In genomic region chr7:134778941-134779740, GRCh38 we compare ENCODE assay signal across 8 cellular contexts. TPM values are rescaled to one million over a fixed set of nuclear protein-coding genes. Genes with fewer than 3 reads are reported as not detected.
DNase-seq lines count a peak whose midpoint lies in the region; ATAC-seq, FAIRE-seq and TF ChIP-seq lines count a peak whose summit lies in the region.

TSS of gene CALD1 (plus strand) at chr7:134779634. CDS start at chr7:134867734, 88,100 bp downstream.

- peak; percentile 99 for DNase-seq in AG04449 (ENCODE audit: low read depth, low spot score)
- peak; percentile 81 for DNase-seq in NCI-H2227 treated with DMSO at 0.1 percent for 48 hours (lab: John Stamatoyannopoulos, UW)
- peak; percentile 78 for DNase-seq in HepG2 (ENCODE audit: low spot score)
- DNase-seq in stimulated activated CD4-positive, alpha-beta T cell treated with anti-CD3 and anti-CD28 coated beads, Interleukin-2, amount 100 ng/mL, for 24 hours: no peak

- H2AFZ ChIP-seq in HepG2 (ENCODE audit: low read length): no peak within 1 kb of the TSS

- no peaks in the 10 kb centered on the region for H4K20me1 ChIP-seq in HepG2 (ENCODE audit: insufficient read depth, low read length)

- ATAC-seq in HepG2: peak; percentile 99
- no peak for ATAC-seq in HG03280 (IDR thresholded peaks at IDR 0.05; ENCODE audit: unreplicated experiment)
- no peak for ATAC-seq in HG03565 (IDR thresholded peaks at IDR 0.05; ENCODE audit: unreplicated experiment)

- TF ChIP-seq POLR2A in HepG2 (IDR thresholded peaks at IDR 0.05; ENCODE audit: insufficient read depth in 1 of 2, low read depth in 2 of 2, low read length in 2 of 2): no peak

- POLR2A ChIA-PET in AG04449 (lab: Yijun Ruan, JAX) (interaction anchor here (0.7 to 2.7 kb wide), 14 partner anchors 11 to 89 kb away, joined by 3 to 28 read pairs (median 5); no protein-coding TSS in a partner anchor), HepG2 (lab: Yijun Ruan, JAX) (no interaction called here)

- no TSS peak for BruUV-seq in HepG2 (replicated peaks; lab: Mats Ljungman, UMichigan)

- H3K36me3 ChIP-seq in ectodermal cell (ENCODE audit: control insufficient read depth, insufficient read depth, low read length): no peaks in the 10 kb centered on the region
- no peaks in the 10 kb centered on the region for H3K36me3 ChIP-seq in HepG2 (replicated peaks in 1 of 2; ENCODE audit: control insufficient read depth in 1 of 2, insufficient read depth in 2 of 2, low read length in 2 of 2)

- no peak for TF ChIP-seq RAD21 in HepG2 (CRISPR knock-in tag; IDR thresholded peaks at IDR 0.05)

- CTCF ChIA-PET in AG04449 (lab: Yijun Ruan, JAX) (interaction anchor here (0.6 to 2.7 kb wide), 3 partner anchors 14 to 89 kb away, joined by 3 to 12 read pairs (median 6); no protein-coding TSS in a partner anchor), HepG2 (lab: Yijun Ruan, JAX; ENCODE audit: low intra/inter-chr PET ratio, low total read pairs) (no interaction called here)

- H3K27ac ChIP-seq in ectodermal cell (ENCODE audit: insufficient read depth, low read depth, low read length, poor library complexity, severe bottlenecking): peak within 1 kb of the TSS; percentile 56
- H3K27ac ChIP-seq in HepG2 (ENCODE audit: extremely low read length, insufficient read depth, low read length): no peak within 1 kb of the TSS
- peak within 1 kb of the TSS; percentile 57 for H3K27ac ChIP-seq in temporal lobe (ENCODE audit: low read depth, low read length)

- peaks cover 14% of the 10 kb centered on the region for H3K4me1 ChIP-seq in ectodermal cell (ENCODE audit: control insufficient read depth, insufficient read depth, low read length)
- H3K4me1 ChIP-seq in HepG2 (ENCODE audit: insufficient read depth, low read length): peaks cover 15% of the 10 kb centered on the region

- peak within 1 kb of the TSS; percentile 66 for H3K4me2 ChIP-seq in HepG2 (ENCODE audit: low read depth, low read length)

- TF ChIP-seq CTCF in AG04449 (IDR thresholded peaks at IDR 0.05; ENCODE audit: insufficient read depth, low read length, missing control alignments) (no peak), HepG2 (CRISPR knock-in tag; IDR thresholded peaks at IDR 0.05) (no peak)

- H3K9ac ChIP-seq in HepG2 (ENCODE audit: insufficient read depth, low read depth, low read length): no peak within 1 kb of the TSS

- no peaks in the 10 kb centered on the region for H3K27me3 ChIP-seq in ectodermal cell (ENCODE audit: control insufficient read depth, insufficient read depth, low read length, poor library complexity, severe bottlenecking)
- H3K27me3 ChIP-seq in HepG2 (ENCODE audit: control insufficient read depth in 1 of 2, insufficient read depth in 2 of 2, low read length in 2 of 2): no peaks in the 10 kb centered on the region

- in situ Hi-C loops in HepG2 (cut with HindIII; ENCODE audit: extremely low pct_ligation_motif_present, low pct_unique_long_range_greater_than_20kb): no loop called here

- FAIRE-seq in HepG2 (lab: Jason Lieb, UNC): peak; percentile 56

- intact Hi-C loops in HepG2 (cut with micrococcal nuclease; ENCODE audit: unreplicated experiment): no loop called here

- no peaks in the 10 kb centered on the region for H3K79me2 ChIP-seq in HepG2 (ENCODE audit: insufficient read depth, low read length)

- WGBS in ectodermal cell, 2 experiments: 14 to 19% methylated on average over 15 of the region's 15 CpGs
- WGBS in HepG2 (ENCODE audit: low lambda C conversion rate): 12% methylated on average over 14 of the region's 15 CpGs

- no peak for TF ChIP-seq EP300 in HepG2 (IDR thresholded peaks at IDR 0.05; ENCODE audit: low read depth in 2 of 2, low read length in 2 of 2)
- no peak for TF ChIP-seq EP300 in HepG2 (CRISPR knock-in tag; IDR thresholded peaks at IDR 0.05; ENCODE audit: borderline replicate concordance)

- H3K9me3 ChIP-seq in ectodermal cell (ENCODE audit: control insufficient read depth, low read length) (no peaks in the 10 kb centered on the region), HepG2 (ENCODE audit: low read length) (no peaks in the 10 kb centered on the region)

- H3K4me3 ChIP-seq in AG04449 (ENCODE audit: low read depth, low read length) (peak within 1 kb of the TSS; percentile 83), ectodermal cell (ENCODE audit: insufficient read depth, low read depth, low read length) (peak within 1 kb of the TSS; percentile 53), HepG2 (replicated peaks in 1 of 3; ENCODE audit: insufficient read depth in 1 of 3, low read depth in 2 of 3, low read length in 3 of 3) (peak within 1 kb of the TSS; percentile 11 to 37 (median 27); a peak in 5 of 6 replicates)

TF ChIP-seq in HepG2, 621 proteins besides CTCF, POLR2A, EP300 and RAD21:
- peak; percentile 85 for TF ChIP-seq TEAD3 (CRISPR knock-in tag; optimal IDR thresholded peaks at IDR 0.05; ENCODE audit: borderline replicate concordance)
- no peak for TF ChIP-seq ZNF530 (CRISPR knock-in tag; IDR thresholded peaks at IDR 0.05; ENCODE audit: low read depth)
- TF ChIP-seq SOX5 (CRISPR knock-in tag; IDR thresholded peaks at IDR 0.05; ENCODE audit: borderline replicate concordance): peak; percentile 28; the same call in 1 of the 2 replicates
- no peak for TF ChIP-seq AGO2 (optimal IDR thresholded peaks at IDR 0.05; ENCODE audit: low read depth, low read length)
- no peak for TF ChIP-seq CHD4 (IDR thresholded peaks at IDR 0.05; ENCODE audit: borderline replicate concordance, low read length)
- no peak for TF ChIP-seq ZNF781 (CRISPR knock-in tag; IDR thresholded peaks at IDR 0.05; ENCODE audit: borderline replicate concordance, not compliant biosample characterization)
- no peak for TF ChIP-seq FOXA1 (IDR thresholded peaks at IDR 0.05)
- TF ChIP-seq FOXA1 (CRISPR knock-in tag; IDR thresholded peaks at IDR 0.05): peak; percentile 50; the same call in 1 of the 2 replicates
- no peak for TF ChIP-seq ZNF556 (CRISPR knock-in tag; IDR thresholded peaks at IDR 0.05; ENCODE audit: borderline replicate concordance)
- TF ChIP-seq, protein P1, sequence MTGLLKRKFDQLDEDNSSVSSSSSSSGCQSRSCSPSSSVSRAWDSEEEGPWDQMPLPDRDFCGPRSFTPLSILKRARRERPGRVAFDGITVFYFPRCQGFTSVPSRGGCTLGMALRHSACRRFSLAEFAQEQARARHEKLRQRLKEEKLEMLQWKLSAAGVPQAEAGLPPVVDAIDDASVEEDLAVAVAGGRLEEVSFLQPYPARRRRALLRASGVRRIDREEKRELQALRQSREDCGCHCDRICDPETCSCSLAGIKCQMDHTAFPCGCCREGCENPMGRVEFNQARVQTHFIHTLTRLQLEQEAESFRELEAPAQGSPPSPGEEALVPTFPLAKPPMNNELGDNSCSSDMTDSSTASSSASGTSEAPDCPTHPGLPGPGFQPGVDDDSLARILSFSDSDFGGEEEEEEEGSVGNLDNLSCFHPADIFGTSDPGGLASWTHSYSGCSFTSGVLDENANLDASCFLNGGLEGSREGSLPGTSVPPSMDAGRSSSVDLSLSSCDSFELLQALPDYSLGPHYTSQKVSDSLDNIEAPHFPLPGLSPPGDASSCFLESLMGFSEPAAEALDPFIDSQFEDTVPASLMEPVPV (CRISPR knock-in tag; IDR thresholded peaks at IDR 0.05): no peak
- TF ChIP-seq FOXA3 (CRISPR knock-in tag; IDR thresholded peaks at IDR 0.05): peak; percentile 52; the same call in 1 of the 2 replicates
- no peak for TF ChIP-seq ATAD3A (CRISPR knock-in tag; IDR thresholded peaks at IDR 0.05)
- no peak for TF ChIP-seq SOX13 (IDR thresholded peaks at IDR 0.05)
- peak in 1 of 2 experiments; percentile 61; a peak in 2 of 4 replicates for TF ChIP-seq SOX13 (CRISPR knock-in tag; conservative IDR thresholded peaks at IDR 0.05 in 1 of 2, IDR thresholded peaks at IDR 0.05 in 1 of 2)
- no peak for TF ChIP-seq RNF2 (conservative IDR thresholded peaks at IDR 0.05; ENCODE audit: low read depth)

RNA-seq across cellular contexts. Expression of gene CALD1, which starts in this region (rescaled TPM):
- 181 TPM for polyA plus RNA-seq in ectodermal cell (2013, experiment 1 of 4)
- polyA plus RNA-seq in ectodermal cell (2013, experiment 2 of 4): 177 TPM
- polyA plus RNA-seq in ectodermal cell (2013, experiment 3 of 4): 138 TPM
- 152 TPM for polyA plus RNA-seq in ectodermal cell (2013, experiment 4 of 4)
- total RNA-seq in HepG2 (2016; rRNA removed; fragmentation: Illumina TruSeq; extraction: Trizol) (61.2 and 112 TPM in 2 replicates), temporal lobe (27.5 TPM)
- 6.9 and 7.3 TPM in 2 replicates for total RNA-seq in HepG2 (2016; cell fraction: cytosol; rRNA removed; fragmentation: Illumina TruSeq; extraction: Trizol; ENCODE audit: low read depth)
- total RNA-seq in HepG2 (2016; cell fraction: insoluble cytoplasmic fraction; rRNA removed; fragmentation: Illumina TruSeq; extraction: Trizol): 58.1 and 110 TPM in 2 replicates
- 23.3 and 28.0 TPM in 2 replicates for total RNA-seq in HepG2 (2016; cell fraction: membrane; rRNA removed; fragmentation: Illumina TruSeq; extraction: Trizol)
- 90.3 and 105 TPM in 2 replicates for total RNA-seq in HepG2 (2016; cell fraction: nucleus; rRNA removed; fragmentation: Illumina TruSeq; extraction: Trizol)
- 40.5 and 53.0 TPM in 2 replicates for polyA plus RNA-seq in HepG2 (2011; rRNA removed)
- polyA plus RNA-seq in HepG2 (2011; cell fraction: cytosol; rRNA removed): 23.1 and 27.0 TPM in 2 replicates
- 43.6 and 46.2 TPM in 2 replicates for polyA plus RNA-seq in HepG2 (2011; cell fraction: nucleus; rRNA removed)
- 46.2 and 70.1 TPM in 2 replicates for polyA plus RNA-seq in HepG2 (2012)
- 5.7 and 5.9 TPM in 2 replicates for polyA plus RNA-seq in HepG2 (2016; cell fraction: cytosol; fragmentation: Illumina TruSeq; extraction: Trizol; ENCODE audit: low read depth)
- 68.7 and 69.2 TPM in 2 replicates for polyA plus RNA-seq in HepG2 (2016; cell fraction: insoluble cytoplasmic fraction; fragmentation: Illumina TruSeq; extraction: Trizol; ENCODE audit: low read depth)
- polyA plus RNA-seq in HepG2 (2016; cell fraction: membrane; fragmentation: Illumina TruSeq; extraction: Trizol; ENCODE audit: low read depth): 15.4 and 18.4 TPM in 2 replicates
- polyA plus RNA-seq in HepG2 (2016; cell fraction: nucleus; fragmentation: Illumina TruSeq; extraction: Trizol; ENCODE audit: insufficient read depth, low read depth): 147 and 164 TPM in 2 replicates
- 12.7 and 23.5 TPM in 2 replicates for polyA minus RNA-seq in HepG2 (2011; rRNA and poly(A)+ RNA removed; ENCODE audit: low replicate concordance)
- 42.9 and 53.8 TPM in 2 replicates for polyA minus RNA-seq in HepG2 (2011; cell fraction: cytosol; rRNA and poly(A)+ RNA removed)
- polyA minus RNA-seq in HepG2 (2011; cell fraction: nucleus; rRNA and poly(A)+ RNA removed): 76.2 and 91.5 TPM in 2 replicates

Comparison
In these comparisons a context has a peak if more than half of its experiments do, and no peak if none do; other contexts are left out.
1. DNase-seq: peak in AG04449 (single experiment), NCI-H2227 treated with DMSO at 0.1 percent for 48 hours (single experiment) and HepG2 (single experiment); none in stimulated activated CD4-positive, alpha-beta T cell treated with anti-CD3 and anti-CD28 coated beads, Interleukin-2, amount 100 ng/mL, for 24 hours (0 of 2).
2. H3K4me3 ChIP-seq: peak in every context shown above with its lines; median percentile 83 in AG04449; 53 in ectodermal cell; 27 in HepG2.